In the genomic region with DNA sequence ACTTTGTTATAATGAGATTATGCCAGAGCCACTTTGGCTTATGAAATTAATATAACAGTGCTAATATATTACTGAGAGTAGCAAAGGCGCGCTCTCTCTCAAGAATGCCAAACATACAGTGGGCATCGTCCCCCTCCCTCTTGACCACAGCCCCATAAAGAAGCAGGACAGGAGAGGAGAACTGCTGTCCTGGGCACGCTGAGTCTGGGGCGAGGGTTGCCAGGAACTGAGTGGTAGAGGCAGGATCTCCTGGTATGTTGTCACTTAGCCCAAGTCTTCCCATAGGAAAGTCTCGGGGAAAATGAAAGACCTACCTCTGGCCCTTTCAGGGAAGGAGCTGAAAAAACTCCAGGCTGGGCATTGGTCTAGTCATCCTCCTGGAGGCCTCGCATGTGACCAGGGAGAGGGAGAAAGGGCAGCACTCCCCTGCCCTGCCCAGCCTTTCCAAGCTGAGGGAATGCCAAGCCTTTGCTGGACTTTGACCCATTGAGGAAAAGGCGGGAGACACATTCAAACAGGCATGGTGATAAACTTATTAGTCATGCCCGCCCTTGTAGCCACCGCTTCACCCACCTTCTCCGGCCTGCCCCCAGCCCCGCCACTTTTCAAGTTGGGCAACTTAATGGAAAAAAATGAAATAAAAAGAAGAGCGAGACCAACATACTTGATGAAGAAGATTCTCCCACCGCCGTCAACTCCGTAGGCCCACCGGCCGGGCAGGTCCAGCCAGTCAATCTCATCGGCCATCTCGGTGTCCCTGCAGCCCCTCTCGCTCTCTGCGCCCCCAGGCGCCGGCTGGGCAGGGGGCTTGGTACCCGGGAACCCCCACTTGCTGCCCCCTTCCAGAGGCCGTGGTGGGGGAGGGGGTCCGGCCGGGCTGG, we compare ENCODE assay signal across 8 cellular contexts. TPM values are rescaled to one million over a fixed set of nuclear protein-coding genes. Genes with fewer than 3 reads are reported as not detected.
DNase-seq lines count a peak whose midpoint lies in the region; ATAC-seq and TF ChIP-seq lines count a peak whose summit lies in the region.

No MANE protein-coding gene starts in this region.

- TF ChIP-seq CTCF in WERI-Rb-1 (IDR thresholded peaks at IDR 0.05; ENCODE audit: low read depth, low read length) (no peak), hepatocyte (IDR thresholded peaks at IDR 0.05; ENCODE audit: poor library complexity) (no peak)

- H4K20me1 ChIP-seq in hepatocyte (ENCODE audit: insufficient read depth, poor library complexity, severe bottlenecking), result no peaks in the 10 kb centered on the region

- H3K4me3 ChIP-seq in GM08714 (ENCODE audit: low read length), result peak overlapping the region; percentile 30; the same call in 1 of the 2 replicates
- peak overlapping the region; percentile 70 for H3K4me3 ChIP-seq in WERI-Rb-1 (ENCODE audit: low read depth, low read length)
- peak overlapping the region; percentile 61 for H3K4me3 ChIP-seq in hepatocyte
- H3K4me3 ChIP-seq in rectal smooth muscle tissue (ENCODE audit: low read length), result peak overlapping the region; percentile 60

- no peaks in the 10 kb centered on the region for H3K27me3 ChIP-seq in WERI-Rb-1 (ENCODE audit: insufficient read depth, low read depth, severe bottlenecking)
- peaks cover 4% of the 10 kb centered on the region for H3K27me3 ChIP-seq in hepatocyte
- H3K27me3 ChIP-seq in rectal smooth muscle tissue (ENCODE audit: control insufficient read depth, insufficient read depth, low read length), result peaks cover 11% of the 10 kb centered on the region

- H3K4me2 ChIP-seq in hepatocyte, result peak overlapping the region; percentile 100

- H3K9ac ChIP-seq in rectal smooth muscle tissue (ENCODE audit: low read length), result no peak overlapping the region

- no peaks in the 10 kb centered on the region for H3K9me2 ChIP-seq in hepatocyte (replicated peaks; ENCODE audit: insufficient read depth)

- peaks cover 19% of the 10 kb centered on the region for H3K79me2 ChIP-seq in hepatocyte

- ATAC-seq in GM21528 (IDR thresholded peaks at IDR 0.05; ENCODE audit: low FRiP score, unreplicated experiment), result no peak
- ATAC-seq in GM18870 (IDR thresholded peaks at IDR 0.05; ENCODE audit: unreplicated experiment), result no peak
- ATAC-seq in GM21381 (IDR thresholded peaks at IDR 0.05; ENCODE audit: unreplicated experiment), result no peak

- H3K4me1 ChIP-seq in hepatocyte (ENCODE audit: insufficient read depth) (peaks cover 12% of the 10 kb centered on the region), rectal smooth muscle tissue (ENCODE audit: control insufficient read depth, insufficient read depth, low read length) (no peaks in the 10 kb centered on the region)

- peak overlapping the region; percentile 25 for H3K27ac ChIP-seq in WERI-Rb-1
- H3K27ac ChIP-seq in hepatocyte, result peak overlapping the region; percentile 88
- H3K27ac ChIP-seq in rectal smooth muscle tissue (ENCODE audit: low read depth, low read length), result no peak overlapping the region

- H3K9me3 ChIP-seq in WERI-Rb-1 (ENCODE audit: severe bottlenecking) (no peaks in the 10 kb centered on the region), hepatocyte (ENCODE audit: low read depth) (no peaks in the 10 kb centered on the region)

- H2AFZ ChIP-seq in hepatocyte, result peak overlapping the region; percentile 43

- peak; percentile 13 for DNase-seq in WERI-Rb-1
- DNase-seq in hepatocyte (ENCODE audit: low spot score), result peak; percentile 84
- no peak for DNase-seq in DMS 273 (lab: John Stamatoyannopoulos, UW; ENCODE audit: unreplicated experiment)

- 49% methylated on average over 26 of the region's 28 CpGs for WGBS in hepatocyte (ENCODE audit: low lambda C conversion rate, missing lambda C conversion rate)

- H3K36me3 ChIP-seq in WERI-Rb-1 (no peaks in the 10 kb centered on the region), hepatocyte (replicated peaks; ENCODE audit: insufficient read depth, low read depth) (no peaks in the 10 kb centered on the region), rectal smooth muscle tissue (ENCODE audit: control insufficient read depth, insufficient read depth, low read length) (no peaks in the 10 kb centered on the region)

RNA-seq across cellular contexts. Expression of gene PLEKHA6, which starts 17.4 kb away (rescaled TPM):
- total RNA-seq in hepatocyte, result 14.3 and 31.5 TPM in 2 replicates
- 12.4 and 14.3 TPM in 2 replicates for polyA plus RNA-seq in hepatocyte

RNA-seq across cellular contexts. Expression of gene PPP1R15B, which starts 34.5 kb away (rescaled TPM):
- total RNA-seq in hepatocyte, result 66.9 and 77.0 TPM in 2 replicates
- polyA plus RNA-seq in hepatocyte, result 31.2 and 34.0 TPM in 2 replicates
